In genomic region chr22:37358917-37359316, GRCh38 we compare ENCODE assay signal across 21 cellular contexts.
DNase-seq lines count a peak whose midpoint lies in the region; ATAC-seq and TF ChIP-seq lines count a peak whose summit lies in the region.
"Had no signal": no experiment of that assay in that cellular context is flagged by ENCODE, and none has a peak within 500 bp of the region (broad histone marks: within the 10 kb centered on the region; RNA-seq: fewer than 3 reads in every experiment).

No MANE protein-coding gene starts in this region.

- no peaks in the 10 kb centered on the region for H3K9me3 ChIP-seq in HEK293 (ENCODE audit: control insufficient read depth, insufficient read depth, low read depth, low read length)
- H3K9me3 ChIP-seq in PC-9 (ENCODE audit: insufficient read depth, low read depth) = no peaks in the 10 kb centered on the region
- H3K9me3 ChIP-seq: A549, BE2C, Peyer's patch had no signal

- H3K4me1 ChIP-seq in HEK293 (ENCODE audit: control insufficient read depth, insufficient read depth, low read length) = no peaks in the 10 kb centered on the region
- peaks cover 26% of the 10 kb centered on the region for H3K4me1 ChIP-seq in PC-9 (replicated peaks; ENCODE audit: insufficient read depth)
- H3K4me1 ChIP-seq: A549, BE2C, Peyer's patch had no signal

- H3K4me3 ChIP-seq in HEK293 (ENCODE audit: low read depth, low read length) (no peak overlapping the region), PC-9 (no peak overlapping the region)
- H3K4me3 ChIP-seq: A549, Peyer's patch had no signal

- no TSS peak for BruUV-seq in PC-9 (replicated peaks; lab: Mats Ljungman, UMichigan)

- peak; percentile 34 for DNase-seq in EL
- DNase-seq in central memory CD8-positive, alpha-beta T cell (ENCODE audit: low spot score in 2 of 2) = no peak
- no peak for DNase-seq in PC-9
- no peak for DNase-seq in NCI-H187 treated with DMSO at 0.1 percent for 48 hours (lab: John Stamatoyannopoulos, UW)
- no peak for DNase-seq in activated CD4-positive, alpha-beta T cell treated with anti-CD3 and anti-CD28 coated beads, Interleukin-2, amount 10 ng/mL, durations not matched to agents 24 days and 14 days
- no peak for DNase-seq in caudate nucleus (lab: John Stamatoyannopoulos, UW)
- DNase-seq: BE2C, Calu3, DMS79 treated with DMSO at 0.1 percent for 48 hours, HCEC 1CT, NCI-H1105 treated with DMSO at 0.1 percent for 48 hours, NCI-H146, NCI-H2029, NCI-H446, NCI-H524 treated with DMSO at 0.1 percent for 48 hours, NCI-H82, Peyer's patch, SHP77 treated with DMSO at 0.1 percent for 48 hours had no signal

- H3K27ac Mint-ChIP-seq in central memory CD8-positive, alpha-beta T cell (ENCODE audit: low read depth) = peak overlapping the region; percentile 1
- H3K27ac Mint-ChIP-seq in nephron = peak overlapping the region in 2 of 3 experiments; percentile 36 to 57
- H3K27ac Mint-ChIP-seq in activated CD4-positive, alpha-beta T cell treated with anti-CD3 and anti-CD28 coated beads, Interleukin-2, amount 10 ng/mL, durations not matched to agents 24 days and 14 days = no peak overlapping the region

- POLR2A ChIA-PET in HEK293 (lab: Yijun Ruan, JAX) = no interaction called here
- POLR2A ChIA-PET in PC-9 (lab: Charles Lee; ENCODE audit: unreplicated experiment) = no interaction called here

- H3K27ac ChIP-seq in HEK293 (ENCODE audit: extremely low read depth, low read depth, low read length) (no peak overlapping the region), PC-9 (no peak overlapping the region), caudate nucleus (ENCODE audit: low read depth, low read length) (no peak overlapping the region)
- H3K27ac ChIP-seq: A549, Peyer's patch had no signal

- no peak overlapping the region for H2AFZ ChIP-seq in PC-9

- peaks cover 2% of the 10 kb centered on the region for H3K36me3 Mint-ChIP-seq in central memory CD8-positive, alpha-beta T cell (ENCODE audit: insufficient read depth)
- no peaks in the 10 kb centered on the region for H3K36me3 Mint-ChIP-seq in nephron (ENCODE audit: low read depth)
- H3K36me3 Mint-ChIP-seq in activated CD4-positive, alpha-beta T cell treated with anti-CD3 and anti-CD28 coated beads, Interleukin-2, amount 10 ng/mL, durations not matched to agents 24 days and 14 days (ENCODE audit: low read depth) = no peaks in the 10 kb centered on the region

- H3K36me3 ChIP-seq in HEK293 (ENCODE audit: control insufficient read depth in 2 of 2, insufficient read depth in 1 of 2, low read length in 2 of 2) (no peaks in the 10 kb centered on the region), PC-9 (ENCODE audit: low read depth) (no peaks in the 10 kb centered on the region)
- H3K36me3 ChIP-seq: BE2C, Peyer's patch had no signal

- no peak overlapping the region for H3K4me3 Mint-ChIP-seq in central memory CD8-positive, alpha-beta T cell
- H3K4me3 Mint-ChIP-seq in nephron = no peak overlapping the region
- H3K4me3 Mint-ChIP-seq in activated CD4-positive, alpha-beta T cell treated with anti-CD3 and anti-CD28 coated beads, Interleukin-2, amount 10 ng/mL, durations not matched to agents 24 days and 14 days = no peak overlapping the region

- intact Hi-C loops in PC-9 (cut with micrococcal nuclease; ENCODE audit: unreplicated experiment) = no loop called here
- intact Hi-C loops in activated CD4-positive, alpha-beta T cell treated with anti-CD3 and anti-CD28 coated beads, Interleukin-2, amount 10 ng/mL, durations not matched to agents 24 days and 14 days (cut with micrococcal nuclease) = no loop called here

- no peak for ATAC-seq in central memory CD8-positive, alpha-beta T cell (replicated peaks; ENCODE audit: extremely low read depth, poor library complexity, severe bottlenecking)
- ATAC-seq: A549 had no signal

- peaks cover 6% of the 10 kb centered on the region for H3K4me1 Mint-ChIP-seq in central memory CD8-positive, alpha-beta T cell
- peaks cover 55% of the 10 kb centered on the region for H3K4me1 Mint-ChIP-seq in nephron
- H3K4me1 Mint-ChIP-seq in activated CD4-positive, alpha-beta T cell treated with anti-CD3 and anti-CD28 coated beads, Interleukin-2, amount 10 ng/mL, durations not matched to agents 24 days and 14 days = no peaks in the 10 kb centered on the region

- no peaks in the 10 kb centered on the region for H3K27me3 ChIP-seq in PC-9 (ENCODE audit: insufficient read depth, low read depth)
- H3K27me3 ChIP-seq: BE2C, Peyer's patch had no signal

- CTCF ChIA-PET in HEK293 (lab: Yijun Ruan, JAX) = no interaction called here
- CTCF ChIA-PET in PC-9 (lab: Charles Lee) = no interaction called here

- peaks cover 19% of the 10 kb centered on the region for H3F3A ChIP-seq in PC-9 (ENCODE audit: insufficient read depth, low read depth)

- TF ChIP-seq CTCF in HEK293 (tag by site-specific recombination; IDR thresholded peaks at IDR 0.05) (no peak), nephron (IDR thresholded peaks at IDR 0.05; ENCODE audit: unreplicated experiment in 3 of 3) (no peak), PC-9 (conservative IDR thresholded peaks at IDR 0.05) (no peak)

- H3K9me3 Mint-ChIP-seq in central memory CD8-positive, alpha-beta T cell = no peaks in the 10 kb centered on the region
- H3K9me3 Mint-ChIP-seq in nephron = no peaks in the 10 kb centered on the region
- no peaks in the 10 kb centered on the region for H3K9me3 Mint-ChIP-seq in activated CD4-positive, alpha-beta T cell treated with anti-CD3 and anti-CD28 coated beads, Interleukin-2, amount 10 ng/mL, durations not matched to agents 24 days and 14 days

- H3K4me2 ChIP-seq in PC-9 = no peak overlapping the region
- H3K4me2 ChIP-seq: A549 had no signal

- H4K20me1 ChIP-seq in PC-9 (ENCODE audit: insufficient read depth) = no peaks in the 10 kb centered on the region

- no peaks in the 10 kb centered on the region for H3K79me2 ChIP-seq in PC-9 (ENCODE audit: low read depth)

- no peaks in the 10 kb centered on the region for H3K9me2 ChIP-seq in PC-9 (ENCODE audit: insufficient read depth)

- H3K27me3 Mint-ChIP-seq in central memory CD8-positive, alpha-beta T cell = peaks cover 18% of the 10 kb centered on the region
- peaks cover 13% of the 10 kb centered on the region for H3K27me3 Mint-ChIP-seq in nephron (ENCODE audit: low read depth)
- H3K27me3 Mint-ChIP-seq in activated CD4-positive, alpha-beta T cell treated with anti-CD3 and anti-CD28 coated beads, Interleukin-2, amount 10 ng/mL, durations not matched to agents 24 days and 14 days = no peaks in the 10 kb centered on the region

TF ChIP-seq in HEK293, 187 proteins besides CTCF, POLR2A, EP300 and RAD21:
- TF ChIP-seq ZBTB6 (tag by site-specific recombination; IDR thresholded peaks at IDR 0.05) (no peak), ZIC2 (tag by site-specific recombination; IDR thresholded peaks at IDR 0.05) (peak; percentile 29; the same call in 1 of the 2 replicates)
